Comparison of ENCODE assay signal across 24 cellular contexts in the genomic region with DNA sequence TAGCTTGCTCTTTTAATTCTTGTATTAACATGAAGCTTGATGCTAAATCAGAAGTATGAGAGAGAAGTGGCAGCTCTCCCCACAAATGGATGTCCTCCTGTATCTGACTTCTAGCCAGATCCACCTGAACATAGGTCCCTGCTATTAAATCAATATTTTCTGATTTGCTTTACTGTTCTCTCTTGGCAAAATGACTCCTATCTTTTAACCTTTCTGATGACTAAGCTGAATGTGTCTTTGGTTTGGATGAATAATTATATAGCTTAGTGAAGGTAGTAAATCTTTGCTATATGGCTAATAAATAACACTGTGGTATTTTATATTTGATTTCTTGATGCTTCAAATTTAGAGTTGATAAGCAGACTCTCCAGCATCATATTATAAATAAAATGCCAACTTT. TPM values are rescaled to one million over a fixed set of nuclear protein-coding genes. Genes with fewer than 3 reads are reported as not detected.
"Had no signal": no experiment of that assay in that cellular context is flagged by ENCODE, and none has a peak within 500 bp of the region (broad histone marks: within the 10 kb centered on the region; RNA-seq: fewer than 3 reads in every experiment).

No MANE protein-coding gene starts in this region.

- H3K27me3 ChIP-seq: ascending aorta, body of pancreas, Peyer's patch had no signal

- H3K36me3 ChIP-seq: ascending aorta, Peyer's patch had no signal

- H3K4me1 ChIP-seq: ascending aorta, body of pancreas, Peyer's patch had no signal

- H3K4me3 ChIP-seq: ascending aorta, body of pancreas, Peyer's patch had no signal

- H3K27ac ChIP-seq: ascending aorta, body of pancreas, Peyer's patch had no signal

- DNase-seq: activated CD4-positive, alpha-beta T cell treated with anti-CD3 and anti-CD28 coated beads for 4 hours; activated CD4-positive, alpha-beta T cell treated with anti-CD3 and anti-CD28 coated beads, Interleukin-2, amount 50 U/mL, for 4 hours; activated CD8-positive, alpha-beta memory T cell treated with anti-CD3 and anti-CD28 coated beads, Interleukin-2, amount 10 ng/mL, durations not matched to agents 7 days and 5 days; activated effector memory CD4-positive, alpha-beta T cell treated with Interleukin-2 at 50 U/mL for 16 hours; activated naive CD4-positive, alpha-beta T cell; activated naive CD8-positive, alpha-beta T cell treated with anti-CD3 and anti-CD28 coated beads, Interleukin-2, amount 50 U/mL, for 24 hours; activated T-cell treated with anti-CD3 and anti-CD28 coated beads, Interleukin-2, amount 50 U/mL, for 24 hours; amniotic stem cell; body of pancreas; KBM-7; NCI-H1048; NCI-H146; NCI-H1930; NCI-H446; NCI-H524; NK-92 treated with Interleukin-12 subunit alpha and Interleukin-12 subunit beta, amount 100 ng/mL, for 24 hours; OCI-M1; Peyer's patch; SHP77 treated with DMSO at 0.1 percent for 48 hours had no signal

- H3K9me3 ChIP-seq: ascending aorta, body of pancreas, Peyer's patch had no signal

- ATAC-seq: activated CD4-positive, CD25-positive, alpha-beta regulatory T cell treated with anti-CD3 and anti-CD28 coated beads, Interleukin-2, amount 50 U/mL, for 24 hours; activated CD8-positive, alpha-beta memory T cell treated with anti-CD3 and anti-CD28 coated beads, Interleukin-2, amount 10 ng/mL, durations not matched to agents 7 days and 5 days; activated naive CD8-positive, alpha-beta T cell treated with anti-CD3 and anti-CD28 coated beads, Interleukin-2, amount 50 U/mL, for 24 hours; body of pancreas had no signal

RNA-seq across cellular contexts. Expression of gene ARL14, which starts 28.3 kb away (rescaled TPM):
- total RNA-seq: activated CD8-positive, alpha-beta memory T cell treated with anti-CD3 and anti-CD28 coated beads, Interleukin-2, amount 10 ng/mL, durations not matched to agents 7 days and 5 days; activated T-helper 1 cell treated with anti-CD3 and anti-CD28 coated beads, Interleukin-12 subunit alpha, Interleukin-12 subunit beta, Interleukin-2, Interleukin-4 antibody, amounts not matched to agents 30 ng/mL and 10 ng/mL and 1 ng/mL, durations not matched to agents 14 hours and 24 hours and 36 hours; ascending aorta; LHCN-M2; SK-MEL-5 had no signal
